12 cellular contexts compared by ENCODE assay signal in genomic region chr4:86543560-86544312, GRCh38. TPM values are rescaled to one million over a fixed set of nuclear protein-coding genes. Genes with fewer than 3 reads are reported as not detected.
DNase-seq lines count a peak whose midpoint lies in the region; ATAC-seq, FAIRE-seq and TF ChIP-seq lines count a peak whose summit lies in the region.
"Had no signal": no experiment of that assay in that cellular context is flagged by ENCODE, and none has a peak within 500 bp of the region (broad histone marks: within the 10 kb centered on the region; RNA-seq: fewer than 3 reads in every experiment).

No MANE protein-coding gene starts in this region.

- peaks cover 4% of the 10 kb centered on the region for H3K36me3 Mint-ChIP-seq in activated T-helper 1 cell treated with anti-CD3 and anti-CD28 coated beads, Interleukin-12 subunit alpha, Interleukin-12 subunit beta, Interleukin-2, Interleukin-4 antibody, amounts not matched to agents 30 ng/mL and 10 ng/mL and 1 ng/mL, durations not matched to agents 14 hours and 24 hours and 36 hours (ENCODE audit: low read depth)

- no peak for TF ChIP-seq CTCF in kidney epithelial cell (IDR thresholded peaks at IDR 0.05; ENCODE audit: insufficient read depth, low read length, poor library complexity, severe bottlenecking)
- no peak for TF ChIP-seq CTCF in coronary artery (IDR thresholded peaks at IDR 0.05)
- no peak for TF ChIP-seq CTCF in kidney (IDR thresholded peaks at IDR 0.05; ENCODE audit: borderline replicate concordance, extremely low read depth, insufficient read depth)

- H3K4me3 ChIP-seq in kidney epithelial cell (ENCODE audit: low read depth, low read length): no peak overlapping the region
- no peak overlapping the region for H3K4me3 ChIP-seq in coronary artery
- H3K4me3 ChIP-seq in kidney (ENCODE audit: low read length in 2 of 2): no peak overlapping the region

- DNase-seq in AG20443 (ENCODE audit: low spot score): peak; percentile 25
- no peak for DNase-seq in activated T-helper 1 cell treated with anti-CD3 and anti-CD28 coated beads, Interleukin-12 subunit alpha, Interleukin-12 subunit beta, Interleukin-2, Interleukin-4 antibody, amounts not matched to agents 30 ng/mL and 10 ng/mL and 1 ng/mL, durations not matched to agents 14 hours and 24 hours and 36 hours (ENCODE audit: low spot score)
- peak; percentile 18 for DNase-seq in kidney epithelial cell (ENCODE audit: low read depth)
- DNase-seq in NCI-H1694 (lab: John Stamatoyannopoulos, UW): no peak
- no peak for DNase-seq in coronary artery (ENCODE audit: low spot score)
- no peak for DNase-seq in kidney
- DNase-seq: activated CD8-positive, alpha-beta T cell treated with anti-CD3 and anti-CD28 coated beads for 36 hours; substantia nigra had no signal

- H3K36me3 ChIP-seq in kidney epithelial cell (ENCODE audit: control insufficient read depth, insufficient read depth, low read length) (no peaks in the 10 kb centered on the region), kidney (ENCODE audit: control insufficient read depth in 1 of 2, insufficient read depth in 2 of 2, low read length in 2 of 2) (no peaks in the 10 kb centered on the region)

- peaks cover 39% of the 10 kb centered on the region for H3K4me1 Mint-ChIP-seq in activated T-helper 1 cell treated with anti-CD3 and anti-CD28 coated beads, Interleukin-12 subunit alpha, Interleukin-12 subunit beta, Interleukin-2, Interleukin-4 antibody, amounts not matched to agents 30 ng/mL and 10 ng/mL and 1 ng/mL, durations not matched to agents 14 hours and 24 hours and 36 hours (ENCODE audit: low read depth)

- intact Hi-C loops in activated T-helper 1 cell treated with anti-CD3 and anti-CD28 coated beads, Interleukin-12 subunit alpha, Interleukin-12 subunit beta, Interleukin-2, Interleukin-4 antibody, amounts not matched to agents 30 ng/mL and 10 ng/mL and 1 ng/mL, durations not matched to agents 14 hours and 24 hours and 36 hours (cut with micrococcal nuclease): loop anchor here (1.0 to 10.0 kb wide), 9 partner anchors 13 to 1741 kb away; partner anchors contain the start of genes AFF1, MAPK10, PPM1K and PTPN13
- intact Hi-C loops in kidney (cut with DNase I): no loop called here

- no peak overlapping the region for H3K9ac ChIP-seq in kidney (ENCODE audit: low read length in 2 of 2)

- H3K4me3 Mint-ChIP-seq in activated T-helper 1 cell treated with anti-CD3 and anti-CD28 coated beads, Interleukin-12 subunit alpha, Interleukin-12 subunit beta, Interleukin-2, Interleukin-4 antibody, amounts not matched to agents 30 ng/mL and 10 ng/mL and 1 ng/mL, durations not matched to agents 14 hours and 24 hours and 36 hours: peak overlapping the region; percentile 25
- H3K4me3 Mint-ChIP-seq: activated CD8-positive, alpha-beta T cell treated with anti-CD3 and anti-CD28 coated beads for 36 hours had no signal

- peak; percentile 3 for ATAC-seq in GM19395 (IDR thresholded peaks at IDR 0.05; ENCODE audit: unreplicated experiment)
- no peak for ATAC-seq in HG03025 (IDR thresholded peaks at IDR 0.05; ENCODE audit: low FRiP score, unreplicated experiment)

- H3K27ac Mint-ChIP-seq in activated T-helper 1 cell treated with anti-CD3 and anti-CD28 coated beads, Interleukin-12 subunit alpha, Interleukin-12 subunit beta, Interleukin-2, Interleukin-4 antibody, amounts not matched to agents 30 ng/mL and 10 ng/mL and 1 ng/mL, durations not matched to agents 14 hours and 24 hours and 36 hours: peak overlapping the region; percentile 96
- H3K27ac Mint-ChIP-seq: activated CD8-positive, alpha-beta T cell treated with anti-CD3 and anti-CD28 coated beads for 36 hours; activated naive CD4-positive, alpha-beta T cell treated with anti-CD3 and anti-CD28 coated beads, Interleukin-2, amount 50 U/mL, for 72 hours; CD14-positive monocyte had no signal

- peaks cover 11% of the 10 kb centered on the region for H3K9me3 Mint-ChIP-seq in activated T-helper 1 cell treated with anti-CD3 and anti-CD28 coated beads, Interleukin-12 subunit alpha, Interleukin-12 subunit beta, Interleukin-2, Interleukin-4 antibody, amounts not matched to agents 30 ng/mL and 10 ng/mL and 1 ng/mL, durations not matched to agents 14 hours and 24 hours and 36 hours

- H3K27me3 Mint-ChIP-seq in activated T-helper 1 cell treated with anti-CD3 and anti-CD28 coated beads, Interleukin-12 subunit alpha, Interleukin-12 subunit beta, Interleukin-2, Interleukin-4 antibody, amounts not matched to agents 30 ng/mL and 10 ng/mL and 1 ng/mL, durations not matched to agents 14 hours and 24 hours and 36 hours (ENCODE audit: insufficient read depth): peaks cover 5% of the 10 kb centered on the region

- H3K27ac ChIP-seq in coronary artery (no peak overlapping the region), kidney (ENCODE audit: low read depth in 2 of 2, low read length in 2 of 2) (no peak overlapping the region)

- no peak for FAIRE-seq in kidney (lab: Jason Lieb, UNC)

- H3K9me3 ChIP-seq in kidney (ENCODE audit: control insufficient read depth in 1 of 2, low read length in 2 of 2): no peaks in the 10 kb centered on the region

- peaks cover 0 to 3% of the 10 kb centered on the region in 2 donors for H3K4me1 ChIP-seq in kidney (ENCODE audit: control insufficient read depth in 1 of 2, insufficient read depth in 1 of 2, low read depth in 1 of 2, low read length in 2 of 2)

- no peaks in the 10 kb centered on the region for H3K27me3 ChIP-seq in kidney epithelial cell (ENCODE audit: control insufficient read depth, insufficient read depth, low read length)

RNA-seq across cellular contexts. Expression of gene PTPN13, which starts 50.4 kb away (rescaled TPM):
- 0.44 and 0.66 TPM in 2 replicates for total RNA-seq in activated T-helper 1 cell treated with anti-CD3 and anti-CD28 coated beads, Interleukin-12 subunit alpha, Interleukin-12 subunit beta, Interleukin-2, Interleukin-4 antibody, amounts not matched to agents 30 ng/mL and 10 ng/mL and 1 ng/mL, durations not matched to agents 14 hours and 24 hours and 36 hours
- total RNA-seq in kidney epithelial cell: 18.9 and 20.1 TPM in 2 replicates
- total RNA-seq in kidney: 62.3 TPM
- polyA plus RNA-seq in kidney (ENCODE audit: insufficient read depth, low read depth, low replicate concordance): 10.2 TPM

Comparison
In these comparisons a context has a peak if more than half of its experiments do, and no peak if none do; other contexts are left out.
1. DNase-seq: peak in AG20443 (single experiment) and kidney epithelial cell (single experiment); none in activated T-helper 1 cell treated with anti-CD3 and anti-CD28 coated beads, Interleukin-12 subunit alpha, Interleukin-12 subunit beta, Interleukin-2, Interleukin-4 antibody, amounts not matched to agents 30 ng/mL and 10 ng/mL and 1 ng/mL, durations not matched to agents 14 hours and 24 hours and 36 hours (single experiment), NCI-H1694 (single experiment), coronary artery (single experiment) and kidney (single experiment).
2. RNA of gene PTPN13, which starts 50.4 kb away (total RNA-seq): 62.3 TPM in kidney (single experiment) and 18.9 to 20.1 TPM in kidney epithelial cell; 0.44 to 0.66 TPM in activated T-helper 1 cell treated with anti-CD3 and anti-CD28 coated beads, Interleukin-12 subunit alpha, Interleukin-12 subunit beta, Interleukin-2, Interleukin-4 antibody, amounts not matched to agents 30 ng/mL and 10 ng/mL and 1 ng/mL, durations not matched to agents 14 hours and 24 hours and 36 hours; every median in the first group is over 10 times any median in the second.